Comparison of ENCODE assay signal across 8 cellular contexts in genomic region chr15:58957101-58957973, GRCh38. TPM values are rescaled to one million over a fixed set of nuclear protein-coding genes. Genes with fewer than 3 reads are reported as not detected.
DNase-seq lines count a peak whose midpoint lies in the region; ATAC-seq, FAIRE-seq and TF ChIP-seq lines count a peak whose summit lies in the region.

No MANE protein-coding gene starts in this region.

- CTCF ChIA-PET in T-cell (lab: Charles Lee), result interaction anchor here (0.6 to 4.1 kb wide), 9 partner anchors 200 to 728 kb away, joined by 3 to 17 read pairs (median 4); no protein-coding TSS in a partner anchor

- H3K36me3 Mint-ChIP-seq in T-cell, result no peaks in the 10 kb centered on the region
- no peaks in the 10 kb centered on the region for H3K36me3 Mint-ChIP-seq in activated naive CD8-positive, alpha-beta T cell treated with anti-CD3 and anti-CD28 coated beads, Interleukin-2, amount 50 U/mL, for 24 hours (ENCODE audit: low read depth)

- no peaks in the 10 kb centered on the region for H3F3A ChIP-seq in smooth muscle cell (ENCODE audit: low read depth)

- no peaks in the 10 kb centered on the region for H3K79me2 ChIP-seq in smooth muscle cell (ENCODE audit: low read depth)

- no peak overlapping the region for H3K9ac ChIP-seq in smooth muscle cell (ENCODE audit: low read depth)

- peaks cover 6 to 11% (median 10%) of the 10 kb centered on the region in 3 donors for H3K4me1 Mint-ChIP-seq in T-cell
- peaks cover 11% of the 10 kb centered on the region for H3K4me1 Mint-ChIP-seq in activated naive CD8-positive, alpha-beta T cell treated with anti-CD3 and anti-CD28 coated beads, Interleukin-2, amount 50 U/mL, for 24 hours

- TF ChIP-seq POLR2A in H54 (IDR thresholded peaks at IDR 0.05; ENCODE audit: low read depth, low read length), result no peak

- H3K4me3 ChIP-seq in right cardiac atrium (ENCODE audit: low read length), result no peak overlapping the region
- H3K4me3 ChIP-seq in smooth muscle cell, result no peak overlapping the region

- H3K27me3 ChIP-seq in right cardiac atrium (ENCODE audit: control insufficient read depth, insufficient read depth), result no peaks in the 10 kb centered on the region
- no peaks in the 10 kb centered on the region for H3K27me3 ChIP-seq in smooth muscle cell (ENCODE audit: low read depth)

- no peaks in the 10 kb centered on the region for H3K36me3 ChIP-seq in smooth muscle cell (ENCODE audit: low read depth)

- DNase-seq in DMS 273 treated with DMSO at 0.1 percent for 48 hours (lab: John Stamatoyannopoulos, UW) (peak; percentile 12), H54 (ENCODE audit: insufficient read length, low spot score) (no peak), NCI-H1694 treated with DMSO at 0.1 percent for 48 hours (lab: John Stamatoyannopoulos, UW) (peak; percentile 66), T-cell (peak in 33 of 34 experiments; percentile 16 to 68 (median 43)), right cardiac atrium (no peak), smooth muscle cell (lab: John Stamatoyannopoulos, UW; ENCODE audit: unreplicated experiment) (peak; percentile 1)
- peak; percentile 65 for DNase-seq in activated naive CD8-positive, alpha-beta T cell treated with anti-CD3 and anti-CD28 coated beads, Interleukin-2, amount 50 U/mL, for 24 hours

- H2AFZ ChIP-seq in smooth muscle cell (ENCODE audit: low read depth), result no peak overlapping the region

- intact Hi-C loops in right cardiac atrium (cut with DNase I), result no loop called here

- peak; percentile 87 for FAIRE-seq in H54 (lab: Jason Lieb, UNC)

- ATAC-seq in T-cell (replicated peaks in 1 of 4) (peak; percentile 84 to 91 (median 90)), right cardiac atrium (peak; percentile 51 to 79), HG03095 (IDR thresholded peaks at IDR 0.05; ENCODE audit: unreplicated experiment) (no peak)
- peak; percentile 79 for ATAC-seq in activated naive CD8-positive, alpha-beta T cell treated with anti-CD3 and anti-CD28 coated beads, Interleukin-2, amount 50 U/mL, for 24 hours

- 31% methylated on average over 8 of the region's 8 CpGs for WGBS in right cardiac atrium
- 43% methylated on average over 8 of the region's 8 CpGs for WGBS in smooth muscle cell (ENCODE audit: low lambda C conversion rate)

- no peaks in the 10 kb centered on the region for H4K20me1 ChIP-seq in smooth muscle cell (ENCODE audit: low read depth)

- no peaks in the 10 kb centered on the region for H3K9me3 ChIP-seq in right cardiac atrium (ENCODE audit: control insufficient read depth, low read length)
- no peaks in the 10 kb centered on the region for H3K9me3 ChIP-seq in smooth muscle cell (replicated peaks; ENCODE audit: low read depth)

- H3K9me3 Mint-ChIP-seq in T-cell, result no peaks in the 10 kb centered on the region
- H3K9me3 Mint-ChIP-seq in activated naive CD8-positive, alpha-beta T cell treated with anti-CD3 and anti-CD28 coated beads, Interleukin-2, amount 50 U/mL, for 24 hours, result no peaks in the 10 kb centered on the region

- H3K27me3 Mint-ChIP-seq in T-cell, result no peaks in the 10 kb centered on the region
- no peaks in the 10 kb centered on the region for H3K27me3 Mint-ChIP-seq in activated naive CD8-positive, alpha-beta T cell treated with anti-CD3 and anti-CD28 coated beads, Interleukin-2, amount 50 U/mL, for 24 hours

- no peak overlapping the region for H3K4me2 ChIP-seq in smooth muscle cell

- H3K27ac ChIP-seq in right cardiac atrium (ENCODE audit: low read length) (no peak overlapping the region), smooth muscle cell (ENCODE audit: low read depth) (no peak overlapping the region)

- POLR2A ChIA-PET in T-cell (lab: Charles Lee), result interaction anchor here in 1 of 2 donors (0.6 kb wide), 1 partner anchor 1219 kb away, joined by 4 read pairs; no protein-coding TSS in a partner anchor

- H3K4me1 ChIP-seq in right cardiac atrium (ENCODE audit: control insufficient read depth, insufficient read depth, low read length) (no peaks in the 10 kb centered on the region), smooth muscle cell (ENCODE audit: low read depth) (peaks cover 5% of the 10 kb centered on the region)

- peak; percentile 72 for TF ChIP-seq CTCF in smooth muscle cell (IDR thresholded peaks at IDR 0.05; ENCODE audit: borderline replicate concordance, insufficient read depth, poor library complexity, severe bottlenecking)

- H3K4me3 Mint-ChIP-seq in T-cell, result no peak overlapping the region
- H3K4me3 Mint-ChIP-seq in activated naive CD8-positive, alpha-beta T cell treated with anti-CD3 and anti-CD28 coated beads, Interleukin-2, amount 50 U/mL, for 24 hours, result no peak overlapping the region

- H3K27ac Mint-ChIP-seq in T-cell, result peak overlapping the region in 1 of 2 donors; percentile 18
- H3K27ac Mint-ChIP-seq in activated naive CD8-positive, alpha-beta T cell treated with anti-CD3 and anti-CD28 coated beads, Interleukin-2, amount 50 U/mL, for 24 hours, result no peak overlapping the region

RNA-seq across cellular contexts. Expression of gene SLTM, which starts 23.9 kb away (rescaled TPM):
- 100 to 1,000 TPM; 129 to 172 (median 140) TPM for total RNA-seq in T-cell
- total RNA-seq in right cardiac atrium, result 10 to 100 TPM; 44.0 to 69.3 (median 55.0) TPM
- polyA plus RNA-seq in right cardiac atrium, result 43.7 TPM
- 43.8 and 57.0 TPM in 2 replicates for total RNA-seq in smooth muscle cell
- 56.8 and 74.1 TPM in 2 replicates for polyA plus RNA-seq in smooth muscle cell

RNA-seq across cellular contexts. Expression of gene RNF111, which starts 30.1 kb away (rescaled TPM):
- total RNA-seq in T-cell (10 to 100 TPM; 45.8 to 57.3 (median 54.3) TPM), right cardiac atrium (10 to 100 TPM; 22.6 to 29.4 (median 25.0) TPM), smooth muscle cell (28.9 and 37.8 TPM in 2 replicates)
- polyA plus RNA-seq in right cardiac atrium (8.0 TPM), smooth muscle cell (15.3 and 17.0 TPM in 2 replicates)

Comparison
In these comparisons a context has a peak if more than half of its experiments do, and no peak if none do; other contexts are left out.
1. DNase-seq: peak in DMS 273 treated with DMSO at 0.1 percent for 48 hours (single experiment), NCI-H1694 treated with DMSO at 0.1 percent for 48 hours (single experiment), T-cell (33 of 34), activated naive CD8-positive, alpha-beta T cell treated with anti-CD3 and anti-CD28 coated beads, Interleukin-2, amount 50 U/mL, for 24 hours (single experiment) and smooth muscle cell (single experiment); none in H54 (single experiment) and right cardiac atrium (0 of 3).